Comparison of ENCODE assay signal across 33 cellular contexts in the genomic region with DNA sequence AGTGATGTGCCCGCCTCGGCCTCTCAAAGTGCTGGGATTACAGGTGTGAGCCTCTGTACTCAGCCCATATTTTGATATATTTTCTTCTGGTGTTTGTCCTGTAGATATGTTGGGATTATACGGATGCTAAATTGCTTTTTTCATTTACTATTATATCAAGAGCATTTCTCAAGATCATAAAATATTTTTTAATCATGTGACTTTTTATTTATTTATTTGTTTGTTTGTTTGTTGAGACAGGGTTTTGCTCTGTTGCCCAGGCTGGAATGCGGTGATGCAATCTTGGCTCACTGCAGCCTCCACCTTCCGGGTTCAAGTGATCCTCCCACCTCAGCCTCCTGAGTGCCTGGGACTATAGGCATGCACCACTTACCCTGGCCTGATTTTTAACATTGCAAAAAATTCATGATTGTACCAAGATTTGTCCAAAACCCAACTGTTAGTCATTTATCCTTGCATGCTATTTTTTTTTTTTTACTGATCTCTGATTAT.
"Had no signal": no experiment of that assay in that cellular context is flagged by ENCODE, and none has a peak within 500 bp of the region (broad histone marks: within the 10 kb centered on the region; RNA-seq: fewer than 3 reads in every experiment).

No MANE protein-coding gene starts in this region.

- H3K4me3 ChIP-seq: PC-9 had no signal

- H3K27ac ChIP-seq: brain microvascular endothelial cell, PC-9, RWPE1, VCaP had no signal

- H3K27me3 Mint-ChIP-seq: activated B cell treated with CpG ODN at 0.5 μM for 24 hours; activated CD4-positive, alpha-beta memory T cell treated with anti-CD3 and anti-CD28 coated beads, Interleukin-2, amount 10 ng/mL, durations not matched to agents 7 days and 5 days; activated CD8-positive, alpha-beta memory T cell treated with anti-CD3 and anti-CD28 coated beads, Interleukin-2, amount 10 ng/mL, durations not matched to agents 7 days and 5 days; activated naive CD8-positive, alpha-beta T cell treated with anti-CD3 and anti-CD28 coated beads, Interleukin-2, amount 10 ng/mL, durations not matched to agents 7 days and 5 days; T-cell had no signal

- DNase-seq: activated B cell treated with CpG ODN at 0.5 μM for 24 hours; activated CD4-positive, alpha-beta memory T cell treated with anti-CD3 and anti-CD28 coated beads, Interleukin-2, amount 10 ng/mL, durations not matched to agents 7 days and 5 days; activated CD4-positive, alpha-beta T cell treated with anti-CD3 and anti-CD28 coated beads for 1 hour; activated CD4-positive, alpha-beta T cell treated with anti-CD3 and anti-CD28 coated beads for 48 hours; activated CD8-positive, alpha-beta memory T cell treated with anti-CD3 and anti-CD28 coated beads for 24 hours; activated CD8-positive, alpha-beta memory T cell treated with anti-CD3 and anti-CD28 coated beads, Interleukin-2, amount 10 ng/mL, durations not matched to agents 7 days and 5 days; activated CD8-positive, alpha-beta memory T cell treated with anti-CD3 and anti-CD28 coated beads, Interleukin-2, amount 50 U/mL, for 48 hours; activated effector memory CD4-positive, alpha-beta T cell treated with Interleukin-2 at 50 U/mL for 16 hours; activated naive CD4-positive, alpha-beta T cell treated with anti-CD3 and anti-CD28 coated beads, Interleukin-2, amount 50 U/mL, for 16 hours; activated naive CD8-positive, alpha-beta T cell treated with anti-CD3 and anti-CD28 coated beads, Interleukin-2, amount 10 ng/mL, durations not matched to agents 7 days and 5 days; activated T-cell treated with anti-CD3 and anti-CD28 coated beads, Interleukin-2, amount 50 U/mL, for 48 hours; anterior cingulate cortex; brain microvascular endothelial cell; central memory CD4-positive, alpha-beta T cell; KG1; MM.1S; MV-4-11; NCI-H1092; NCI-H1436 treated with DMSO at 0.1 percent for 48 hours; NCI-H1694 treated with DMSO at 0.1 percent for 48 hours; NCI-H2029; NCI-H345; NCI-H524 treated with DMSO at 0.1 percent for 48 hours; NK-92 treated with Interleukin-12 subunit alpha and Interleukin-12 subunit beta, amount 100 ng/mL, for 24 hours; PC-9; SIG-M5; T-cell; T-helper 2 cell; T-helper 9 cell had no signal

- H3K27ac Mint-ChIP-seq: activated B cell treated with CpG ODN at 0.5 μM for 24 hours; activated CD4-positive, alpha-beta memory T cell treated with anti-CD3 and anti-CD28 coated beads, Interleukin-2, amount 10 ng/mL, durations not matched to agents 7 days and 5 days; activated CD8-positive, alpha-beta memory T cell treated with anti-CD3 and anti-CD28 coated beads, Interleukin-2, amount 10 ng/mL, durations not matched to agents 7 days and 5 days; activated naive CD8-positive, alpha-beta T cell treated with anti-CD3 and anti-CD28 coated beads, Interleukin-2, amount 10 ng/mL, durations not matched to agents 7 days and 5 days; T-cell had no signal

- H3K4me2 ChIP-seq: PC-9 had no signal

- H3K9me3 Mint-ChIP-seq: activated B cell treated with CpG ODN at 0.5 μM for 24 hours; activated CD4-positive, alpha-beta memory T cell treated with anti-CD3 and anti-CD28 coated beads, Interleukin-2, amount 10 ng/mL, durations not matched to agents 7 days and 5 days; activated naive CD8-positive, alpha-beta T cell treated with anti-CD3 and anti-CD28 coated beads, Interleukin-2, amount 10 ng/mL, durations not matched to agents 7 days and 5 days; T-cell had no signal

- H3K36me3 Mint-ChIP-seq: activated CD8-positive, alpha-beta memory T cell treated with anti-CD3 and anti-CD28 coated beads, Interleukin-2, amount 10 ng/mL, durations not matched to agents 7 days and 5 days; T-cell had no signal

- H3K36me3 ChIP-seq: brain microvascular endothelial cell had no signal

- H3K27me3 ChIP-seq: brain microvascular endothelial cell had no signal

- ATAC-seq: activated CD8-positive, alpha-beta memory T cell treated with anti-CD3 and anti-CD28 coated beads, Interleukin-2, amount 10 ng/mL, durations not matched to agents 7 days and 5 days; Right ventricle myocardium inferior; SK-N-SH treated with all-trans-retinoic acid at 6 μM for 48 hours; T-cell had no signal

- H2AFZ ChIP-seq: PC-9 had no signal

- H3K4me3 Mint-ChIP-seq: activated B cell treated with CpG ODN at 0.5 μM for 24 hours; activated CD4-positive, alpha-beta memory T cell treated with anti-CD3 and anti-CD28 coated beads, Interleukin-2, amount 10 ng/mL, durations not matched to agents 7 days and 5 days; activated CD8-positive, alpha-beta memory T cell treated with anti-CD3 and anti-CD28 coated beads, Interleukin-2, amount 10 ng/mL, durations not matched to agents 7 days and 5 days; activated naive CD8-positive, alpha-beta T cell treated with anti-CD3 and anti-CD28 coated beads, Interleukin-2, amount 10 ng/mL, durations not matched to agents 7 days and 5 days; T-cell had no signal
